8 cellular contexts compared by ENCODE assay signal in genomic region chr18:45621068-45621511, GRCh38. TPM values are rescaled to one million over a fixed set of nuclear protein-coding genes. Genes with fewer than 3 reads are reported as not detected.
DNase-seq lines count a peak whose midpoint lies in the region; ATAC-seq and TF ChIP-seq lines count a peak whose summit lies in the region.

No MANE protein-coding gene starts in this region.

- no peaks in the 10 kb centered on the region for H3K36me3 ChIP-seq in HEK293 (ENCODE audit: control insufficient read depth in 2 of 2, insufficient read depth in 1 of 2, low read length in 2 of 2)

- ATAC-seq in activated T-helper 17 cell treated with anti-CD3 and anti-CD28 coated beads, Interleukin-2, amount 50 U/mL, for 72 hours (replicated peaks), result no peak

- TF ChIP-seq CTCF in HEK293 (tag by site-specific recombination; IDR thresholded peaks at IDR 0.05), result peak; percentile 77
- TF ChIP-seq CTCF in WI38 (IDR thresholded peaks at IDR 0.05; ENCODE audit: low read depth, low read length), result peak; percentile 100
- peak; percentile 28 to 93 (median 80) for TF ChIP-seq CTCF in dorsolateral prefrontal cortex (IDR thresholded peaks at IDR 0.05 in 54 of 56, conservative IDR thresholded peaks at IDR 0.05 in 2 of 56; ENCODE audit: low read depth in 1 of 56, partially characterized antibody in 56 of 56)

- H3K4me1 Mint-ChIP-seq in activated T-helper 17 cell treated with anti-CD3 and anti-CD28 coated beads, Interleukin-2, amount 50 U/mL, for 72 hours, result no peaks in the 10 kb centered on the region

- H3K27ac Mint-ChIP-seq in activated T-helper 17 cell treated with anti-CD3 and anti-CD28 coated beads, Interleukin-2, amount 50 U/mL, for 72 hours, result no peak overlapping the region

- POLR2A ChIA-PET in HEK293 (lab: Yijun Ruan, JAX), result no interaction called here

- H3K9me3 ChIP-seq in HEK293 (ENCODE audit: control insufficient read depth, insufficient read depth, low read depth, low read length), result no peaks in the 10 kb centered on the region

- H3K27me3 Mint-ChIP-seq in activated T-helper 17 cell treated with anti-CD3 and anti-CD28 coated beads, Interleukin-2, amount 50 U/mL, for 72 hours, result peaks cover 16% of the 10 kb centered on the region

- peak; percentile 59 for DNase-seq in ELR (ENCODE audit: low read depth)
- peak; percentile 13 for DNase-seq in NCI-H2029 (lab: John Stamatoyannopoulos, UW)
- peak in 5 of 10 donors; percentile 7 to 59 (median 34) for DNase-seq in dorsolateral prefrontal cortex
- DNase-seq in myocyte (ENCODE audit: low read depth), result peak; percentile 43
- DNase-seq in stromal cell of bone marrow (ENCODE audit: low read depth), result peak; percentile 25

- no peak overlapping the region for H3K4me3 Mint-ChIP-seq in activated T-helper 17 cell treated with anti-CD3 and anti-CD28 coated beads, Interleukin-2, amount 50 U/mL, for 72 hours

- no peaks in the 10 kb centered on the region for H3K9me3 Mint-ChIP-seq in activated T-helper 17 cell treated with anti-CD3 and anti-CD28 coated beads, Interleukin-2, amount 50 U/mL, for 72 hours

- H3K4me3 ChIP-seq in HEK293 (ENCODE audit: low read depth, low read length), result no peak overlapping the region
- no peak overlapping the region for H3K4me3 ChIP-seq in WI38 (ENCODE audit: low read depth, low read length)
- H3K4me3 ChIP-seq in dorsolateral prefrontal cortex, result no peak overlapping the region

- H3K27me3 ChIP-seq in dorsolateral prefrontal cortex, result no peaks in the 10 kb centered on the region

- CTCF ChIA-PET in HEK293 (lab: Yijun Ruan, JAX), result interaction anchor here (0.6 to 2.8 kb wide), 27 partner anchors 9 to 452 kb away, joined by 3 to 23 read pairs (median 5); no protein-coding TSS in a partner anchor

- no peaks in the 10 kb centered on the region for H3K36me3 Mint-ChIP-seq in activated T-helper 17 cell treated with anti-CD3 and anti-CD28 coated beads, Interleukin-2, amount 50 U/mL, for 72 hours (ENCODE audit: low read depth)

- H3K27ac ChIP-seq in HEK293 (ENCODE audit: extremely low read depth, low read depth, low read length) (no peak overlapping the region), dorsolateral prefrontal cortex (no peak overlapping the region)

- H3K4me1 ChIP-seq in HEK293 (ENCODE audit: control insufficient read depth, insufficient read depth, low read length), result peaks cover 4% of the 10 kb centered on the region

- intact Hi-C loops in dorsolateral prefrontal cortex (cut with DNase I), result no loop called here

TF ChIP-seq in HEK293, 187 proteins besides CTCF, POLR2A, EP300 and RAD21:
- TF ChIP-seq ZNF654 (tag by site-specific recombination; IDR thresholded peaks at IDR 0.05; ENCODE audit: low read depth) (peak; percentile 46), ZNF16 (tag by site-specific recombination; IDR thresholded peaks at IDR 0.05; ENCODE audit: low read depth) (no peak), SCRT2 (tag by site-specific recombination; IDR thresholded peaks at IDR 0.05) (0 out of 2 replicates have a peak, but pooled peaks have one; percentile 28), ZNF660 (tag by site-specific recombination; IDR thresholded peaks at IDR 0.05) (no peak), ZNF843 (tag by site-specific recombination; IDR thresholded peaks at IDR 0.05) (no peak)

RNA-seq across cellular contexts. Expression of gene SLC14A2, which starts 5.8 kb away (rescaled TPM):
- total RNA-seq in dorsolateral prefrontal cortex, result under 1 TPM in 58 of 120 experiments, not detected in 62; 0.10 to 0.91 (median 0.30) TPM
- total RNA-seq in myocyte, result not detected in 2 replicates
- 0.05 TPM for polyA plus RNA-seq in myocyte (2012)
- total RNA-seq in activated T-helper 17 cell treated with anti-CD3 and anti-CD28 coated beads, Interleukin-2, amount 50 U/mL, for 72 hours, result under 1 TPM; 0.09 to 0.11 TPM
